22 cellular contexts compared by ENCODE assay signal in genomic region chr3:187833375-187833774, GRCh38.
A peak's percentile ranks its signal among the peaks of the same experiment; 100 is the strongest.
DNase-seq lines count a peak whose midpoint lies in the region; ATAC-seq, FAIRE-seq and TF ChIP-seq lines count a peak whose summit lies in the region.
"Had no signal": no experiment of that assay in that cellular context is flagged by ENCODE, and none has a peak within 500 bp of the region (broad histone marks: within the 10 kb centered on the region; RNA-seq: fewer than 3 reads in every experiment).

No MANE protein-coding gene starts in this region.

- TF ChIP-seq EP300 in HepG2 (IDR thresholded peaks at IDR 0.05; ENCODE audit: low read depth in 2 of 2, low read length in 2 of 2) (no peak), HepG2 (CRISPR knock-in tag; IDR thresholded peaks at IDR 0.05; ENCODE audit: borderline replicate concordance) (no peak), K562 (IDR thresholded peaks at IDR 0.05; ENCODE audit: low read length) (no peak)

- no peaks in the 10 kb centered on the region for H3K9me3 ChIP-seq in HepG2 (ENCODE audit: low read length)
- H3K9me3 ChIP-seq in right lobe of liver: no peaks in the 10 kb centered on the region
- H3K9me3 ChIP-seq in K562 (replicated peaks; ENCODE audit: control insufficient read depth, insufficient read depth, low read depth, low read length): no peaks in the 10 kb centered on the region
- H3K9me3 ChIP-seq: Caco-2, HAP-1 had no signal

- no peaks in the 10 kb centered on the region for H3K36me3 ChIP-seq in HepG2 (replicated peaks in 1 of 2; ENCODE audit: control insufficient read depth in 1 of 2, insufficient read depth in 2 of 2, low read length in 2 of 2)
- no peaks in the 10 kb centered on the region for H3K36me3 ChIP-seq in right lobe of liver
- no peaks in the 10 kb centered on the region for H3K36me3 ChIP-seq in K562 (ENCODE audit: control insufficient read depth, insufficient read depth, low read length)
- H3K36me3 ChIP-seq: BLaER1, HAP-1 had no signal

- FAIRE-seq in HepG2 (lab: Jason Lieb, UNC): no peak
- FAIRE-seq in K562 (lab: Jason Lieb, UNC): no peak
- FAIRE-seq: G401.6, GM12892, H54 had no signal

- peak overlapping the region; percentile 34 for H3K27ac Mint-ChIP-seq in activated T-cell treated with anti-CD3 and anti-CD28 coated beads, Interleukin-2, amount 50 U/mL, for 24 hours
- no peak overlapping the region for H3K27ac Mint-ChIP-seq in activated T-cell treated with anti-CD3 and anti-CD28 coated beads, Interleukin-2, amount 50 U/mL, for 72 hours
- H3K27ac Mint-ChIP-seq: B cell; CD4-positive, CD25-positive, alpha-beta regulatory T cell; CD8-positive, alpha-beta T cell; HFFc6 had no signal

- H3K4me1 Mint-ChIP-seq in activated T-cell treated with anti-CD3 and anti-CD28 coated beads, Interleukin-2, amount 50 U/mL, for 24 hours (ENCODE audit: low read depth): peaks cover 46% of the 10 kb centered on the region
- H3K4me1 Mint-ChIP-seq in activated T-cell treated with anti-CD3 and anti-CD28 coated beads, Interleukin-2, amount 50 U/mL, for 72 hours (ENCODE audit: low read depth): peaks cover 63% of the 10 kb centered on the region

- in situ Hi-C loops in HepG2 (cut with HindIII; ENCODE audit: extremely low pct_ligation_motif_present, low pct_unique_long_range_greater_than_20kb): no loop called here
- in situ Hi-C loops in K562 (cut with MboI): no loop called here

- no peak overlapping the region for H3K9ac ChIP-seq in HepG2 (ENCODE audit: insufficient read depth, low read depth, low read length)
- H3K9ac ChIP-seq in K562 (ENCODE audit: insufficient read depth in 1 of 2, low read depth in 2 of 2, low read length in 2 of 2): no peak overlapping the region
- H3K9ac ChIP-seq: BLaER1 had no signal

- H3K27me3 Mint-ChIP-seq in activated T-cell treated with anti-CD3 and anti-CD28 coated beads, Interleukin-2, amount 50 U/mL, for 24 hours: no peaks in the 10 kb centered on the region
- no peaks in the 10 kb centered on the region for H3K27me3 Mint-ChIP-seq in activated T-cell treated with anti-CD3 and anti-CD28 coated beads, Interleukin-2, amount 50 U/mL, for 72 hours (ENCODE audit: low read depth)

- ATAC-seq in activated T-cell treated with anti-CD3 and anti-CD28 coated beads, Interleukin-2, amount 50 U/mL, for 72 hours (replicated peaks in 1 of 2): no peak
- ATAC-seq in HepG2: no peak
- no peak for ATAC-seq in right lobe of liver
- no peak for ATAC-seq in K562
- ATAC-seq in HG03442 (IDR thresholded peaks at IDR 0.05; ENCODE audit: unreplicated experiment): no peak
- ATAC-seq: CD8-positive, alpha-beta T cell had no signal

- TF ChIP-seq RAD21 in HepG2 (CRISPR knock-in tag; IDR thresholded peaks at IDR 0.05): no peak
- TF ChIP-seq RAD21 in K562 (CRISPR knock-in tag; conservative IDR thresholded peaks at IDR 0.05 in 1 of 2, IDR thresholded peaks at IDR 0.05 in 1 of 2): no peak

- H3K4me2 ChIP-seq in HepG2 (ENCODE audit: low read depth, low read length) (no peak overlapping the region), K562 (ENCODE audit: insufficient read depth, low read length) (no peak overlapping the region)
- H3K4me2 ChIP-seq: BLaER1 had no signal

- H3K4me3 ChIP-seq in HepG2 (replicated peaks in 1 of 3; ENCODE audit: insufficient read depth in 1 of 3, low read depth in 2 of 3, low read length in 3 of 3): no peak overlapping the region
- H3K4me3 ChIP-seq in right lobe of liver: no peak overlapping the region
- H3K4me3 ChIP-seq in K562: no peak overlapping the region
- H3K4me3 ChIP-seq: BLaER1, HAP-1 had no signal

- 60% methylated on average over 3 of the region's 3 CpGs for WGBS in HepG2 (ENCODE audit: low lambda C conversion rate)
- WGBS in right lobe of liver (ENCODE audit: insufficient coverage, low coverage, low lambda C conversion rate, missing lambda C conversion rate): 100% methylated on average over 3 of the region's 3 CpGs
- 3% methylated on average over 3 of the region's 3 CpGs for WGBS in K562 (ENCODE audit: insufficient coverage, low coverage, missing lambda C conversion rate)

- intact Hi-C loops in HepG2 (cut with micrococcal nuclease; ENCODE audit: unreplicated experiment): no loop called here
- intact Hi-C loops in right lobe of liver (cut with DNase I): no loop called here
- intact Hi-C loops in K562 (cut with micrococcal nuclease): no loop called here

- H3K27me3 ChIP-seq in HepG2 (ENCODE audit: control insufficient read depth in 1 of 2, insufficient read depth in 2 of 2, low read length in 2 of 2) (no peaks in the 10 kb centered on the region), right lobe of liver (no peaks in the 10 kb centered on the region), K562 (ENCODE audit: control insufficient read depth in 2 of 2, insufficient read depth in 2 of 2, low read length in 2 of 2) (no peaks in the 10 kb centered on the region)
- H3K27me3 ChIP-seq: BLaER1 had no signal

- no peak for TF ChIP-seq POLR2A in HepG2 (IDR thresholded peaks at IDR 0.05; ENCODE audit: insufficient read depth in 1 of 2, low read depth in 2 of 2, low read length in 2 of 2)
- TF ChIP-seq POLR2A in right lobe of liver (IDR thresholded peaks at IDR 0.05): no peak
- no peak for TF ChIP-seq POLR2A in K562 (conservative IDR thresholded peaks at IDR 0.05)

- H2AFZ ChIP-seq in HepG2 (ENCODE audit: low read length): no peak overlapping the region
- H2AFZ ChIP-seq in K562 (ENCODE audit: low read depth, low read length): no peak overlapping the region

- TF ChIP-seq CTCF in HepG2 (CRISPR knock-in tag; IDR thresholded peaks at IDR 0.05) (no peak), right lobe of liver (IDR thresholded peaks at IDR 0.05) (no peak), K562 (IDR thresholded peaks at IDR 0.05 in 2 of 3, conservative IDR thresholded peaks at IDR 0.05 in 1 of 3; ENCODE audit: insufficient read depth in 2 of 3, low read depth in 1 of 3, low read length in 3 of 3) (no peak)

- CTCF ChIA-PET in HepG2 (lab: Yijun Ruan, JAX; ENCODE audit: low intra/inter-chr PET ratio, low total read pairs) (no interaction called here), K562 (lab: Yijun Ruan, JAX; ENCODE audit: low intra/inter-chr PET ratio) (no interaction called here)

- H3K4me1 ChIP-seq in HepG2 (ENCODE audit: insufficient read depth, low read length) (peaks cover 47% of the 10 kb centered on the region), right lobe of liver (no peaks in the 10 kb centered on the region), K562 (replicated peaks in 1 of 2; ENCODE audit: control insufficient read depth in 2 of 2, insufficient read depth in 2 of 2, low read length in 2 of 2) (no peaks in the 10 kb centered on the region)

- H4K20me1 ChIP-seq in HepG2 (ENCODE audit: insufficient read depth, low read length) (no peaks in the 10 kb centered on the region), K562 (replicated peaks; ENCODE audit: control insufficient read depth, insufficient read depth, low read length) (no peaks in the 10 kb centered on the region; the same call in 1 of the 2 replicates)
- H4K20me1 ChIP-seq: BLaER1 had no signal

- POLR2A ChIA-PET in HepG2 (lab: Yijun Ruan, JAX): no interaction called here
- POLR2A ChIA-PET in K562 (lab: Yijun Ruan, JAX): no interaction called here

- H3K79me2 ChIP-seq in HepG2 (ENCODE audit: insufficient read depth, low read length) (no peaks in the 10 kb centered on the region), K562 (ENCODE audit: control insufficient read depth, insufficient read depth, low read length) (no peaks in the 10 kb centered on the region)

- BruUV-seq in HepG2 (replicated peaks; lab: Mats Ljungman, UMichigan): no TSS peak
- no TSS peak for BruUV-seq in K562 (replicated peaks; lab: Mats Ljungman, UMichigan)

- H3K4me3 Mint-ChIP-seq in activated T-cell treated with anti-CD3 and anti-CD28 coated beads, Interleukin-2, amount 50 U/mL, for 24 hours: no peak overlapping the region
- H3K4me3 Mint-ChIP-seq in activated T-cell treated with anti-CD3 and anti-CD28 coated beads, Interleukin-2, amount 50 U/mL, for 72 hours: peak overlapping the region in 1 of 2 donors; percentile 27
- H3K4me3 Mint-ChIP-seq: B cell; CD4-positive, CD25-positive, alpha-beta regulatory T cell; CD8-positive, alpha-beta T cell; HFFc6 had no signal

- H3K9me1 ChIP-seq in K562 (ENCODE audit: control insufficient read depth, insufficient read depth, low read length): no peaks in the 10 kb centered on the region

- H3K9me3 Mint-ChIP-seq in activated T-cell treated with anti-CD3 and anti-CD28 coated beads, Interleukin-2, amount 50 U/mL, for 24 hours: peaks cover 2% of the 10 kb centered on the region
- peaks cover 5 to 10% of the 10 kb centered on the region in 2 donors for H3K9me3 Mint-ChIP-seq in activated T-cell treated with anti-CD3 and anti-CD28 coated beads, Interleukin-2, amount 50 U/mL, for 72 hours

- H3K36me3 Mint-ChIP-seq in activated T-cell treated with anti-CD3 and anti-CD28 coated beads, Interleukin-2, amount 50 U/mL, for 24 hours (ENCODE audit: low read depth): no peaks in the 10 kb centered on the region
- peaks cover 6 to 8% of the 10 kb centered on the region in 2 donors for H3K36me3 Mint-ChIP-seq in activated T-cell treated with anti-CD3 and anti-CD28 coated beads, Interleukin-2, amount 50 U/mL, for 72 hours (ENCODE audit: insufficient read depth in 2 of 2)
- H3K36me3 Mint-ChIP-seq: CD8-positive, alpha-beta T cell had no signal

- no peak overlapping the region for H3K27ac ChIP-seq in HepG2 (ENCODE audit: extremely low read length, insufficient read depth, low read length)
- no peak overlapping the region for H3K27ac ChIP-seq in right lobe of liver
- no peak overlapping the region for H3K27ac ChIP-seq in K562 (ENCODE audit: extremely low read depth, low read depth, low read length)
- H3K27ac ChIP-seq: BLaER1, C4-2B had no signal

- DNase-seq in activated T-cell treated with anti-CD3 and anti-CD28 coated beads, Interleukin-2, amount 50 U/mL, for 24 hours: no peak
- no peak for DNase-seq in activated T-cell treated with anti-CD3 and anti-CD28 coated beads, Interleukin-2, amount 50 U/mL, for 72 hours
- no peak for DNase-seq in HepG2 (ENCODE audit: low spot score)
- no peak for DNase-seq in right lobe of liver
- no peak for DNase-seq in K562 (ENCODE audit: extremely low read depth in 1 of 4, low spot score in 3 of 4)
- no peak for DNase-seq in retina
- DNase-seq: 8988T; Caco-2; CD4-positive, CD25-positive, alpha-beta regulatory T cell; CD8-positive, alpha-beta T cell; DMS153; DND-41; GOT3; HFFc6 had no signal

TF ChIP-seq in HepG2, 621 proteins besides CTCF, POLR2A, EP300 and RAD21 (continues in another document):
- TF ChIP-seq MAFF (IDR thresholded peaks at IDR 0.05; ENCODE audit: low read depth, low read length): peak; percentile 24; the same call in 1 of the 2 replicates
- TF ChIP-seq ZNF598 (CRISPR knock-in tag; IDR thresholded peaks at IDR 0.05; ENCODE audit: borderline replicate concordance): no peak
- TF ChIP-seq ZNF383 (CRISPR knock-in tag; IDR thresholded peaks at IDR 0.05; ENCODE audit: borderline replicate concordance): no peak

TF ChIP-seq in K562, 482 proteins besides CTCF, POLR2A, EP300 and RAD21 (continues in another document):
- TF ChIP-seq ZNF76 (CRISPR knock-in tag; IDR thresholded peaks at IDR 0.05; ENCODE audit: borderline replicate concordance): no peak
- TF ChIP-seq C11orf30 (IDR thresholded peaks at IDR 0.05; ENCODE audit: low read depth): peak; percentile 67
